ENCODE assay signal across 8 cellular contexts in the genomic region with DNA sequence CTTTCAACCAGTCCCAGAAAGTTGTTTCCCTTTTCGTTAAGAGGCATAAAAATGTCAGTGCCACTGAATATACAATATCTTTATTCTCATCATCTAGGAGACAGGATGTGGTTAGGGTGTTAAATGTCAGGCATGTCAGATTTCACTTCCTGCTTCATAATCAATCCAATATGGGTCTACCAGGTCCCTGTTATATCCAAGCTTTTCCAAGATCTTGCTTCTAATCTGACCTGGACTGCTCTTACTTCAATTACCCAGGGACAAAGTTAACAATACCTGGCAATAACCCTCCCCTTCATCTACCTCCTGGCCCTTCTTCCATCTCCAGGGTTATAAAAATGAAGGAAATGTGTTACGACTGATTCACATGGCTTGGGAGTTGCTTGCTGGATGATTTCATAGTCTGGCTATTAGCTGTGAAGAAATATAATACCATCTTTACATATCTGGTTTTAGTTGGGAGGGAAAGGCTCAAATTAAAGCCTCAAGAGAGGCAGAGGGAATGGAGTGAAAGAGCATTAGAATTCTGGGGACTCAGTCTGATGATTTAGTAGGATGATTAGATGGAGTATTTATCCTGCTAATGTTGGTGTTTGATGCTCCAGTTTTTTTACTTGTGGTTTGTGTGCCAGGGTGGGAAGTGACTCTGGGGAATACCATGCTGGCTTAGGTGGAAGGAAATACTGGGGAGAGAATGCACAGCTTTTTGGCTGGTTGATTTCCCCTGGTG.
A peak's percentile ranks its signal among the peaks of the same experiment; 100 is the strongest.
DNase-seq lines count a peak whose midpoint lies in the region; ATAC-seq and TF ChIP-seq lines count a peak whose summit lies in the region.

No MANE protein-coding gene starts in this region.

- DNase-seq in DMS53 (lab: John Stamatoyannopoulos, UW) = peak; percentile 67
- no peak for DNase-seq in activated B cell treated with CpG ODN at 0.5 μM for 24 hours
- no peak for DNase-seq in mesothelial cell of epicardium (ENCODE audit: low spot score in 2 of 2, unreplicated experiment in 2 of 2)
- DNase-seq in transverse colon = no peak
- DNase-seq in GOT3 (lab: John Stamatoyannopoulos, UW) = no peak
- DNase-seq in left ventricle myocardium superior = no peak

- CTCF ChIA-PET in activated B cell treated with CpG ODN at 0.5 μM for 24 hours (lab: Charles Lee) = no interaction called here

- no peaks in the 10 kb centered on the region for H3K9me3 Mint-ChIP-seq in activated B cell treated with CpG ODN at 0.5 μM for 24 hours
- no peaks in the 10 kb centered on the region for H3K9me3 Mint-ChIP-seq in mesothelial cell of epicardium

- H3K27ac Mint-ChIP-seq in activated B cell treated with CpG ODN at 0.5 μM for 24 hours (peak overlapping the region; percentile 41), mesothelial cell of epicardium (peak overlapping the region; percentile 15)

- no peak for TF ChIP-seq POLR2A in transverse colon (IDR thresholded peaks at IDR 0.05)

- TF ChIP-seq EP300 in transverse colon (IDR thresholded peaks at IDR 0.05; ENCODE audit: low read depth) = no peak

- 8 to 21% methylated on average over 2 of the region's 2 CpGs for WGBS in transverse colon (ENCODE audit: low coverage in 1 of 2), 2 donors

- no peaks in the 10 kb centered on the region for H3K36me3 ChIP-seq in transverse colon

- no peak overlapping the region for H3K4me3 ChIP-seq in transverse colon

- TF ChIP-seq CTCF in activated B cell treated with CpG ODN at 0.5 μM for 24 hours (IDR thresholded peaks at IDR 0.05) = no peak
- TF ChIP-seq CTCF in mesothelial cell of epicardium (IDR thresholded peaks at IDR 0.05; ENCODE audit: unreplicated experiment) = no peak
- no peak for TF ChIP-seq CTCF in transverse colon (IDR thresholded peaks at IDR 0.05)

- H3K4me1 ChIP-seq in transverse colon = no peaks in the 10 kb centered on the region

- H3K4me3 Mint-ChIP-seq in activated B cell treated with CpG ODN at 0.5 μM for 24 hours (no peak overlapping the region), mesothelial cell of epicardium (no peak overlapping the region)

- intact Hi-C loops in activated B cell treated with CpG ODN at 0.5 μM for 24 hours (cut with micrococcal nuclease) (no loop called here), transverse colon (cut with DNase I; ENCODE audit: low total_unique reads) (no loop called here), left ventricle myocardium superior (cut with micrococcal nuclease) (no loop called here)

- POLR2A ChIA-PET in activated B cell treated with CpG ODN at 0.5 μM for 24 hours (lab: Charles Lee) = no interaction called here

- in situ Hi-C loops in transverse colon (cut with MboI; ENCODE audit: low pct_ligation_motif_present in 1 of 4, low pct_unique_long_range_greater_than_20kb in 1 of 4, low sequenced_read_pairs in 3 of 4) = no loop called here

- no peaks in the 10 kb centered on the region for H3K27me3 ChIP-seq in transverse colon

- H3K36me3 Mint-ChIP-seq in activated B cell treated with CpG ODN at 0.5 μM for 24 hours (ENCODE audit: low read depth) (no peaks in the 10 kb centered on the region), mesothelial cell of epicardium (no peaks in the 10 kb centered on the region)

- H3K9me3 ChIP-seq in transverse colon = no peaks in the 10 kb centered on the region

- no peak overlapping the region for H3K27ac ChIP-seq in transverse colon

- ATAC-seq in HG03159 (IDR thresholded peaks at IDR 0.05; ENCODE audit: unreplicated experiment) (peak; percentile 49), activated B cell treated with CpG ODN at 0.5 μM for 24 hours (ENCODE audit: low read depth) (no peak), GM19467 (IDR thresholded peaks at IDR 0.05; ENCODE audit: unreplicated experiment) (no peak), left ventricle myocardium superior (no peak)

- H3K4me1 Mint-ChIP-seq in activated B cell treated with CpG ODN at 0.5 μM for 24 hours = peaks cover 22% of the 10 kb centered on the region
- peaks cover 20% of the 10 kb centered on the region for H3K4me1 Mint-ChIP-seq in mesothelial cell of epicardium

- H3K27me3 Mint-ChIP-seq in activated B cell treated with CpG ODN at 0.5 μM for 24 hours (no peaks in the 10 kb centered on the region), mesothelial cell of epicardium (ENCODE audit: low read depth) (no peaks in the 10 kb centered on the region)
